13 cellular contexts compared by ENCODE assay signal in genomic region chr4:70754470-70754869, GRCh38. TPM values are rescaled to one million over a fixed set of nuclear protein-coding genes. Genes with fewer than 3 reads are reported as not detected.
DNase-seq lines count a peak whose midpoint lies in the region; ATAC-seq, FAIRE-seq and TF ChIP-seq lines count a peak whose summit lies in the region.
"Had no signal": no experiment of that assay in that cellular context is flagged by ENCODE, and none has a peak within 500 bp of the region (broad histone marks: within the 10 kb centered on the region; RNA-seq: fewer than 3 reads in every experiment).

No MANE protein-coding gene starts in this region.

- peak; percentile 47 for FAIRE-seq in GM18507 (lab: Jason Lieb, UNC)

- H3K4me1 ChIP-seq in adrenal gland (replicated peaks in 1 of 2): peaks cover 7 to 36% of the 10 kb centered on the region in 2 donors

- intact Hi-C loops in adrenal gland (cut with DNase I): no loop called here

- no peak for TF ChIP-seq POLR2A in adrenal gland (IDR thresholded peaks at IDR 0.05)

- no peaks in the 10 kb centered on the region for H3K27me3 ChIP-seq in adrenal gland

- no peak overlapping the region for H3K4me3 ChIP-seq in adrenal gland

- WGBS in adrenal gland, 4 donors: 24 to 48% (median 33%) methylated on average over 1 of the region's 1 CpG

- no peak for TF ChIP-seq CTCF in adrenal gland (IDR thresholded peaks at IDR 0.05)

- no peaks in the 10 kb centered on the region for H3K9me3 ChIP-seq in adrenal gland (replicated peaks in 1 of 3)

- no peaks in the 10 kb centered on the region for H3K36me3 ChIP-seq in adrenal gland (replicated peaks in 1 of 2)

- DNase-seq in GM18507 (ENCODE audit: extremely low spot score, insufficient read length, low read depth) (peak; percentile 22), adrenal gland (no peak), GM19240 (ENCODE audit: insufficient read length, low spot score) (no peak), NCI-H2029 treated with DMSO at 0.1 percent for 48 hours (lab: John Stamatoyannopoulos, UW) (no peak), cerebellar cortex (ENCODE audit: low spot score) (no peak), NCI-H524 (lab: John Stamatoyannopoulos, UW) (no peak)
- DNase-seq: activated gamma-delta T cell; COR-L47; head of caudate nucleus; KBM-7; NK-92 treated with Interleukin-12 subunit alpha and Interleukin-12 subunit beta, amount 100 ng/mL, for 24 hours had no signal

- H3K27ac ChIP-seq in adrenal gland: peak overlapping the region in 3 of 5 donors; percentile 38 to 53 (median 50)

- ATAC-seq in GM21528 (IDR thresholded peaks at IDR 0.05; ENCODE audit: low FRiP score, unreplicated experiment) (peak; percentile 76), HG03280 (IDR thresholded peaks at IDR 0.05; ENCODE audit: unreplicated experiment) (peak; percentile 62)

RNA-seq across cellular contexts. Expression of gene RUFY3, which starts 32.7 kb away (rescaled TPM):
- 100 to 1,000 TPM in 1 of 8 donors, 10 to 100 TPM in 7; 41.8 to 116 (median 85.4) TPM for total RNA-seq in adrenal gland
- 100 to 1,000 TPM in 1 of 3 donors, 10 to 100 TPM in 2; 44.8 to 118 (median 67.7) TPM for polyA plus RNA-seq in adrenal gland
